Comparison of ENCODE assay signal across 1 cellular context in genomic region chr5:40446910-40447309, GRCh38.
TF ChIP-seq lines count a peak whose summit lies in the region.

No MANE protein-coding gene starts in this region.

TF ChIP-seq in H1, 55 proteins besides CTCF, POLR2A, EP300 and RAD21 (continued from another document):
- TF ChIP-seq TBP (IDR thresholded peaks at IDR 0.05; ENCODE audit: low read depth, low read length): no peak
- TF ChIP-seq SIN3A (conservative IDR thresholded peaks at IDR 0.05 in 1 of 2, IDR thresholded peaks at IDR 0.05 in 1 of 2; ENCODE audit: low read depth in 1 of 2, low read length in 2 of 2): no peak
- no peak for TF ChIP-seq SAP30 (IDR thresholded peaks at IDR 0.05; ENCODE audit: insufficient read depth, insufficient replicate concordance, low read length)
- no peak for TF ChIP-seq ATF2 (IDR thresholded peaks at IDR 0.05; ENCODE audit: low read length)
- TF ChIP-seq GTF2F1 (IDR thresholded peaks at IDR 0.05; ENCODE audit: borderline replicate concordance, low read depth, low read length): no peak
- no peak for TF ChIP-seq SP4 (IDR thresholded peaks at IDR 0.05; ENCODE audit: low read length)
